In the genomic region with DNA sequence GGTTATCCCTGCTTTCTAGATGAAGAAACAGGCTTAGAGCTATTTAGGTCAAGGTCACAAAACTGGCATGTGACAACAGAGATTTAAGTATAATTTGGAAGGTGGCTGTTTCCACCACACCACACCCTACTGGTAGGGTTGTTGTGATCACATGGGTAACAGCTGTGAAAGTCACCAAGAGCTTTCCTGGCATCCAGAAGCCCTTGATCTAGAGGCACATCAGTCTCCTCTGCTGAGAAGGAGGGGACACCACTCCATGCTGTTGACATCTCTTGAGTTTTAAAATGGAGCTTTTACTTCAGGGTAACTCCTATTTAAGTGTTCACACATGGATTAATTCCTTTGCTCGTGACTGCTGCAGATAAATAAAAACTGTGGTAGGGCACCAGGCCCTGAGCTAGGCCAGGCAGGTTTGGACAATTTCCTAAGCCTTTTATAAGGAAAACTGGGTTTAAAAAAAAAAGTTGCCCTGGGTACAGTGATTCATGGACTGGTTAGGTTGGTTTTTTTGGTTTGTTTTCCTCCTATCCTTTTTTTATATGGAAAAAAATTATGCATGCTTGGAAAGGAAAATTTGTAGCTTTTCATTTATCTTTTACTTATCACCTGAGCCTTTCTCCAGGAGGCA, we compare ENCODE assay signal across 1 cellular context.
TF ChIP-seq lines count a peak whose summit lies in the region.

No MANE protein-coding gene starts in this region.

TF ChIP-seq in HepG2, 621 proteins besides CTCF, POLR2A, EP300 and RAD21:
- no peak for TF ChIP-seq NFE2L1 (CRISPR knock-in tag; IDR thresholded peaks at IDR 0.05; ENCODE audit: borderline replicate concordance)
- no peak for TF ChIP-seq AHR (CRISPR knock-in tag; IDR thresholded peaks at IDR 0.05)
- no peak for TF ChIP-seq ZNF367 (CRISPR knock-in tag; IDR thresholded peaks at IDR 0.05; ENCODE audit: borderline replicate concordance)
- TF ChIP-seq, protein P1, sequence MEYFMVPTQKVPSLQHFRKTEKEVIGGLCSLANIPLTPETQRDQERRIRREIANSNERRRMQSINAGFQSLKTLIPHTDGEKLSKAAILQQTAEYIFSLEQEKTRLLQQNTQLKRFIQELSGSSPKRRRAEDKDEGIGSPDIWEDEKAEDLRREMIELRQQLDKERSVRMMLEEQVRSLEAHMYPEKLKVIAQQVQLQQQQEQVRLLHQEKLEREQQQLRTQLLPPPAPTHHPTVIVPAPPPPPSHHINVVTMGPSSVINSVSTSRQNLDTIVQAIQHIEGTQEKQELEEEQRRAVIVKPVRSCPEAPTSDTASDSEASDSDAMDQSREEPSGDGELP (IDR thresholded peaks at IDR 0.05; ENCODE audit: borderline replicate concordance, low read depth), result peak; percentile 16; the same call in 1 of the 2 replicates
TF ChIP-seq in HepG2: peak in this region for 1.
